8 cellular contexts compared by ENCODE assay signal in the genomic region with DNA sequence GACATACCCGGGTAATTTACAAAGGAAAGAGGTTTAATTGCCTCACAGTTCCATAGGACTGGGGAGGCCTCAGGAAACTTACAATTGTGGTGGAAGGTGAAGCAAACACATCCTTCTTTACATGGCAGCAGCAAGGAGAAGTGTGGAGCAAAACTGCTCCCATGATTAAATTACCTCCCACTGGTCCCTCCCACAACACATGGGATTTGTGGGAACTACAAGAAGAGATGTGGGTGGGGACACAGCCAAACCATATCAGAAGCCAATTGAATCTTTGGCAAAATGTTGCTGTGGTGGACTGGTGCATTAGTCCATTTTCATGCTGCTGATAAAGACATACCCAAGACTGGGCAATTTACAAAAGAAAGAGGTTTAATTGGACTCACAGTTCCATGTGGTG.
A peak's percentile ranks its signal among the peaks of the same experiment; 100 is the strongest.
DNase-seq lines count a peak whose midpoint lies in the region; ATAC-seq and TF ChIP-seq lines count a peak whose summit lies in the region.
"Not testable (repeated sequence)": the region's sequence is repeated elsewhere in the genome, so short reads cannot be mapped to it uniquely, and the experiment has no call there.

No MANE protein-coding gene starts in this region.

- not testable (repeated sequence) for DNase-seq in GM23248; adipocyte (ENCODE audit: low read depth); heart left ventricle; left ventricle myocardium superior; osteoblast (ENCODE audit: insufficient read length, low spot score, missing footprints)
- DNase-seq in fibroblast of peridontal ligament (ENCODE audit: extremely low read depth) (peak; percentile 64), myocyte (ENCODE audit: low read depth) (peak; percentile 20)

- H3K4me2 ChIP-seq in GM23248 (ENCODE audit: unreplicated experiment); osteoblast (ENCODE audit: insufficient read depth, low read length): not testable (repeated sequence)

- H3K27ac ChIP-seq in GM23248; osteoblast (ENCODE audit: low read depth, low read length): not testable (repeated sequence)
- H3K27ac ChIP-seq in heart left ventricle (peak overlapping the region in 9 of 12 donors; percentile 3 to 70 (median 61)), skeletal muscle tissue (ENCODE audit: low read depth, low read length) (peak overlapping the region; percentile 54)

- H4K20me1 ChIP-seq in GM23248 (ENCODE audit: insufficient read depth); osteoblast (ENCODE audit: insufficient read depth, low read length): not testable (repeated sequence)

- H3K79me2 ChIP-seq in GM23248 (ENCODE audit: insufficient read depth); osteoblast (ENCODE audit: insufficient read depth, low read length): not testable (repeated sequence)

- not testable (repeated sequence) for H3K4me3 ChIP-seq in GM23248; heart left ventricle; osteoblast (ENCODE audit: insufficient read depth, low read length); skeletal muscle tissue (ENCODE audit: low read length in 3 of 3)
- peak overlapping the region; percentile 22 for H3K4me3 ChIP-seq in adipocyte (ENCODE audit: low read length)

- not testable (repeated sequence) for H3K4me1 ChIP-seq in GM23248 (ENCODE audit: insufficient read depth); osteoblast (ENCODE audit: insufficient read depth, low read length); skeletal muscle tissue (ENCODE audit: control insufficient read depth in 3 of 3, insufficient read depth in 3 of 3, low read length in 3 of 3)
- peaks cover 16% of the 10 kb centered on the region for H3K4me1 ChIP-seq in adipocyte (ENCODE audit: control insufficient read depth, insufficient read depth, low read length)
- H3K4me1 ChIP-seq in heart left ventricle, result peaks cover 0 to 27% (median 2%) of the 10 kb centered on the region in 12 donors

- not testable (repeated sequence) for H3K9ac ChIP-seq in GM23248; skeletal muscle tissue (ENCODE audit: low read depth in 1 of 3, low read length in 3 of 3)
- H3K9ac ChIP-seq in adipocyte (ENCODE audit: low read length), result peak overlapping the region; percentile 58

- not testable (repeated sequence) for TF ChIP-seq CTCF in heart left ventricle (IDR thresholded peaks at IDR 0.05); osteoblast (IDR thresholded peaks at IDR 0.05; ENCODE audit: extremely low read depth, low read depth, low read length)

- not testable (repeated sequence) for H3K27me3 ChIP-seq in GM23248 (replicated peaks; ENCODE audit: insufficient read depth); adipocyte (replicated peaks; ENCODE audit: control insufficient read depth, insufficient read depth, low read length); heart left ventricle; osteoblast (ENCODE audit: insufficient read depth, low read length); skeletal muscle tissue (ENCODE audit: control insufficient read depth in 3 of 3, insufficient read depth in 3 of 3, low read length in 3 of 3)

- intact Hi-C loops in heart left ventricle (cut with DNase I), result loop anchor here in 8 of 10 donors (5.0 to 10.0 kb wide), 4 partner anchors 61 to 156 kb away; a partner anchor contains a TSS
- intact Hi-C loops in left ventricle myocardium superior (cut with micrococcal nuclease), result not testable (repeated sequence)

- H2AFZ ChIP-seq in GM23248 (0 out of 2 replicates have a peak overlapping the region, but pooled peaks have one; percentile 29), osteoblast (ENCODE audit: low read length) (peak overlapping the region; percentile 6)

- not testable (repeated sequence) for H3K9me2 ChIP-seq in GM23248 (ENCODE audit: insufficient read depth)

- TF ChIP-seq POLR2A in heart left ventricle (IDR thresholded peaks at IDR 0.05), result not testable (repeated sequence)

- ATAC-seq in heart left ventricle, result not testable (repeated sequence)
- ATAC-seq in left ventricle myocardium superior, result peak; percentile 9

- H3F3A ChIP-seq in GM23248 (ENCODE audit: insufficient read depth), result not testable (repeated sequence)

- H3K9me3 ChIP-seq in GM23248 (ENCODE audit: low read depth); adipocyte (ENCODE audit: control insufficient read depth, low read length); heart left ventricle; osteoblast (ENCODE audit: low read depth, low read length); skeletal muscle tissue (ENCODE audit: control insufficient read depth in 3 of 3, low read length in 3 of 3): not testable (repeated sequence)

- H3K36me3 ChIP-seq in GM23248 (ENCODE audit: low read depth); adipocyte (ENCODE audit: control insufficient read depth, insufficient read depth, low read length, severe bottlenecking); heart left ventricle; osteoblast (ENCODE audit: insufficient read depth, low read length); skeletal muscle tissue (ENCODE audit: control insufficient read depth in 3 of 3, insufficient read depth in 3 of 3, low read length in 3 of 3): not testable (repeated sequence)

- WGBS in GM23248 (ENCODE audit: low coverage in 1 of 2, low lambda C conversion rate in 2 of 2, missing lambda C conversion rate in 2 of 2), 2 experiments, result 0 to 7% methylated on average over 1 of the region's 1 CpG
- WGBS in heart left ventricle, 4 donors, result 64 to 72% (median 67%) methylated on average over 1 of the region's 1 CpG

- in situ Hi-C loops in GM23248 (cut with MboI), result not testable (repeated sequence)
